Comparison of ENCODE assay signal across 8 cellular contexts in the genomic region with DNA sequence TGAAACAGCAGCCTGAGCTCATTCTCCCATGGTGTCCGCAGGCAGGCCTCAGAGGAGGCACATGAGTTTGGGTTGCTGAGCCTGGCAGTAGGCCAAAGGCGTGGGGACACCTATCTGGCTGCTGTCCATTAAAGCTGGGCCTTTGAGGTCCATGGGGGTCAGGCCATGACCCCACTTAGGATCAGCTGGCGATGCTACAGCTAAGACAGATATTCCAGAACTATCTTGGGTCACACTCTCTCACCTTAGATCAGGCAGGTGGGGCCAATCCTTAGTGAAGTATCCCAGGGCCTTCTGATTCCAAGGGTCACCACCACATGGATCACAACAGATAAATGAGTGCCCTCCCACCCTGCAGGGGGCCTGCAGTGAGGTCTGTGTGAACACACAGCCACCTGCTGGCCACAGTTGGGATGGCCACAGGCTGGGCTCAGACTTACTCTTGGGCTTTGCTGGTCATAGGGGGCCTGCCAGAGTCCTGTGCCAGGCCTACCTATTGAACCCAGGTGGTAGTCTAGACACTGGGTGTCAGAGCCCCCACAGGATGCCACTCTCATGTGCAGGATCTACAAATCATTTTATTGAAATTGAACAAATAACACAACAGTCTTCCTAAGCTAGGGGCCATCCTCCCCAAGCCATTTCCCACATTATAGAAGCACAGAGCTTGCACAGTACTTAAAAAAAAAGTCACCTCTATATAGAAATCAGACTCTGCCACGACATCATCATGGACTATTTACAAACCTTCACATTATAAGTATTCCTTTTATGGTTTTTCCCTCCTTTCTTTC. TPM values are rescaled to one million over a fixed set of nuclear protein-coding genes. Genes with fewer than 3 reads are reported as not detected.
DNase-seq lines count a peak whose midpoint lies in the region; ATAC-seq and TF ChIP-seq lines count a peak whose summit lies in the region.

No MANE protein-coding gene starts in this region.

- H3K4me3 ChIP-seq in SJCRH30 (no peak overlapping the region), gastroesophageal sphincter (no peak overlapping the region), trophoblast cell (ENCODE audit: low read depth, low read length) (no peak overlapping the region)

- peak overlapping the region; percentile 68 for H3K4me3 Mint-ChIP-seq in CD4-positive, alpha-beta T cell
- H3K4me3 Mint-ChIP-seq in activated naive CD4-positive, alpha-beta T cell treated with anti-CD3 and anti-CD28 coated beads, Interleukin-2, amount 50 U/mL, for 24 hours, result no peak overlapping the region

- H4K12ac ChIP-seq in trophoblast cell (ENCODE audit: low read depth, low read length), result no peak overlapping the region

- H3K9me3 Mint-ChIP-seq in CD4-positive, alpha-beta T cell, result no peaks in the 10 kb centered on the region
- no peaks in the 10 kb centered on the region for H3K9me3 Mint-ChIP-seq in activated naive CD4-positive, alpha-beta T cell treated with anti-CD3 and anti-CD28 coated beads, Interleukin-2, amount 50 U/mL, for 24 hours

- no peaks in the 10 kb centered on the region for H3K27me3 Mint-ChIP-seq in CD4-positive, alpha-beta T cell
- no peaks in the 10 kb centered on the region for H3K27me3 Mint-ChIP-seq in activated naive CD4-positive, alpha-beta T cell treated with anti-CD3 and anti-CD28 coated beads, Interleukin-2, amount 50 U/mL, for 24 hours

- TF ChIP-seq POLR2A in gastroesophageal sphincter (IDR thresholded peaks at IDR 0.05), result no peak

- H3K4ac ChIP-seq in trophoblast cell (ENCODE audit: low read depth, low read length), result no peak overlapping the region

- H3K4me1 ChIP-seq in SJCRH30, result peaks cover 4% of the 10 kb centered on the region; the same call in 1 of the 2 replicates
- peaks cover 0 to 88% (median 42%) of the 10 kb centered on the region in 3 donors for H3K4me1 ChIP-seq in gastroesophageal sphincter
- peaks cover 22 to 27% of the 10 kb centered on the region in 2 experiments for H3K4me1 ChIP-seq in trophoblast cell (ENCODE audit: control insufficient read depth in 1 of 2, insufficient read depth in 2 of 2, low read length in 2 of 2)

- peak overlapping the region; percentile 14 for H2AK5ac ChIP-seq in trophoblast cell (ENCODE audit: low read length)

- no peak overlapping the region for H4K8ac ChIP-seq in trophoblast cell (ENCODE audit: low read depth, low read length)

- no peak for TF ChIP-seq EP300 in gastroesophageal sphincter (IDR thresholded peaks at IDR 0.05)

- no peaks in the 10 kb centered on the region for H3K9me3 ChIP-seq in CD4-positive, alpha-beta T cell (ENCODE audit: control insufficient read depth, low read length)
- H3K9me3 ChIP-seq in SJCRH30 (replicated peaks), result no peaks in the 10 kb centered on the region
- no peaks in the 10 kb centered on the region for H3K9me3 ChIP-seq in gastroesophageal sphincter
- peaks cover 1% of the 10 kb centered on the region for H3K9me3 ChIP-seq in trophoblast cell (ENCODE audit: insufficient read depth, low read depth, low read length)

- H3K23ac ChIP-seq in trophoblast cell (ENCODE audit: low read length), result no peak overlapping the region

- ATAC-seq in CD4-positive, alpha-beta T cell (ENCODE audit: poor library complexity), result peak; percentile 27
- ATAC-seq in gastroesophageal sphincter, result no peak
- no peak for ATAC-seq in HG03095 (IDR thresholded peaks at IDR 0.05; ENCODE audit: unreplicated experiment)
- ATAC-seq in HG02763 (IDR thresholded peaks at IDR 0.05; ENCODE audit: unreplicated experiment), result no peak

- H3K36me3 ChIP-seq in SJCRH30 (no peaks in the 10 kb centered on the region; the same call in 1 of the 2 replicates), gastroesophageal sphincter (peaks cover 0 to 32% of the 10 kb centered on the region in 2 donors), trophoblast cell (ENCODE audit: control insufficient read depth in 1 of 2, insufficient read depth in 2 of 2, low read length in 2 of 2) (peaks cover 22 to 24% of the 10 kb centered on the region in 2 experiments)

- 0 to 29% methylated on average over 1 of the region's 4 CpGs for WGBS in gastroesophageal sphincter (ENCODE audit: low coverage in 1 of 2), 2 donors
- no CpG with 5 or more reads among the region's 4 CpGs for WGBS in trophoblast cell (ENCODE audit: extremely low coverage, insufficient coverage, insufficient read length)

- TF ChIP-seq CTCF in CD4-positive, alpha-beta T cell (IDR thresholded peaks at IDR 0.05), result peak; percentile 71
- peak in 3 of 4 experiments; percentile 80 to 83 (median 82) for TF ChIP-seq CTCF in gastroesophageal sphincter (IDR thresholded peaks at IDR 0.05)

- H3K79me1 ChIP-seq in trophoblast cell (ENCODE audit: low read length), result peaks cover 19% of the 10 kb centered on the region

- no peak overlapping the region for H2BK120ac ChIP-seq in trophoblast cell (ENCODE audit: insufficient read depth, low read length, poor library complexity)

- no peak overlapping the region for H3K18ac ChIP-seq in trophoblast cell (ENCODE audit: low read length)

- peaks cover 23% of the 10 kb centered on the region for H3K36me3 Mint-ChIP-seq in CD4-positive, alpha-beta T cell (ENCODE audit: low read depth)
- H3K36me3 Mint-ChIP-seq in activated naive CD4-positive, alpha-beta T cell treated with anti-CD3 and anti-CD28 coated beads, Interleukin-2, amount 50 U/mL, for 24 hours, result no peaks in the 10 kb centered on the region

- H3K4me1 Mint-ChIP-seq in CD4-positive, alpha-beta T cell (ENCODE audit: low read depth), result peaks cover 43% of the 10 kb centered on the region
- peaks cover 32% of the 10 kb centered on the region for H3K4me1 Mint-ChIP-seq in activated naive CD4-positive, alpha-beta T cell treated with anti-CD3 and anti-CD28 coated beads, Interleukin-2, amount 50 U/mL, for 24 hours

- peaks cover 19% of the 10 kb centered on the region for H3K79me2 ChIP-seq in trophoblast cell (ENCODE audit: control insufficient read depth, insufficient read depth, low read length, poor library complexity)

- no peak overlapping the region for H3K9ac ChIP-seq in trophoblast cell (ENCODE audit: low read length)

- no peak overlapping the region for H2AFZ ChIP-seq in trophoblast cell (ENCODE audit: insufficient read depth, low read length, poor library complexity)

- H3K4me2 ChIP-seq in trophoblast cell (ENCODE audit: low read length), result no peak overlapping the region

- CTCF ChIA-PET in CD4-positive, alpha-beta T cell (lab: Charles Lee), result interaction anchor here (0.8 to 2.4 kb wide), 12 partner anchors 9 to 125 kb away, joined by 3 to 19 read pairs (median 6); a partner anchor contains a TSS

- no peak overlapping the region for H2BK5ac ChIP-seq in trophoblast cell (ENCODE audit: low read depth, low read length, poor library complexity)

- intact Hi-C loops in CD4-positive, alpha-beta T cell (cut with DNase I, micrococcal nuclease), result loop anchor here (1.0 to 5.0 kb wide), 3 partner anchors 49 to 132 kb away; a partner anchor contains a TSS

- H3K27ac Mint-ChIP-seq in CD4-positive, alpha-beta T cell, result peak overlapping the region; percentile 54
- H3K27ac Mint-ChIP-seq in activated naive CD4-positive, alpha-beta T cell treated with anti-CD3 and anti-CD28 coated beads, Interleukin-2, amount 50 U/mL, for 24 hours, result peak overlapping the region; percentile 46

- H3K14ac ChIP-seq in trophoblast cell (ENCODE audit: low read length), result no peak overlapping the region

- no peak overlapping the region for H2BK12ac ChIP-seq in trophoblast cell (ENCODE audit: low read length)

- POLR2A ChIA-PET in CD4-positive, alpha-beta T cell (lab: Charles Lee), result interaction anchor here (0.7 to 1.8 kb wide), 3 partner anchors 13 to 32 kb away, joined by 3 to 12 read pairs (median 3); no protein-coding TSS in a partner anchor

- H4K91ac ChIP-seq in trophoblast cell (ENCODE audit: low read depth, low read length), result no peak overlapping the region

- no peaks in the 10 kb centered on the region for H3K27me3 ChIP-seq in CD4-positive, alpha-beta T cell (ENCODE audit: control insufficient read depth, insufficient read depth, low read length)
- H3K27me3 ChIP-seq in SJCRH30 (no peaks in the 10 kb centered on the region), gastroesophageal sphincter (no peaks in the 10 kb centered on the region), trophoblast cell (ENCODE audit: insufficient read depth, low read length) (no peaks in the 10 kb centered on the region)

- H3K27ac ChIP-seq in CD4-positive, alpha-beta T cell (ENCODE audit: low read depth, low read length), result no peak overlapping the region
- H3K27ac ChIP-seq in SJCRH30, result no peak overlapping the region
- H3K27ac ChIP-seq in gastroesophageal sphincter, result peak overlapping the region; percentile 12 to 97 (median 95)
- no peak overlapping the region for H3K27ac ChIP-seq in trophoblast cell (ENCODE audit: low read depth, low read length)

- peak in 9 of 10 experiments; percentile 46 to 65 (median 52) for DNase-seq in CD4-positive, alpha-beta T cell
- DNase-seq in HT1080 (ENCODE audit: low read depth), result peak; percentile 62
- peak; percentile 75 to 83 for DNase-seq in SJCRH30
- peak; percentile 67 to 81 for DNase-seq in trophoblast cell

RNA-seq across cellular contexts. Expression of a gene that starts 2.0 kb away (rescaled TPM):
- 1 to 10 TPM; 1.1 to 1.2 TPM for total RNA-seq in CD4-positive, alpha-beta T cell
- 91.6 and 97.5 TPM in 2 replicates for total RNA-seq in HT1080 (2014; rRNA removed; shearing (Covaris generic))
- polyA plus RNA-seq in HT1080 (2015; cell fraction: cytosol; rRNA removed), result 43.3 and 53.0 TPM in 2 replicates
- 30.1 and 33.8 TPM in 2 replicates for polyA plus RNA-seq in HT1080 (2015; cell fraction: nucleus; rRNA removed)
- total RNA-seq in SJCRH30 (2014; rRNA removed; shearing (Covaris generic)), result 41.7 and 47.2 TPM in 2 replicates
- total RNA-seq in gastroesophageal sphincter, result 10 to 100 TPM; 37.2 to 87.0 (median 74.8) TPM
- polyA plus RNA-seq in trophoblast cell (2013), result 41.6 and 41.7 TPM in 2 replicates

RNA-seq across cellular contexts. Expression of a gene that starts 3.5 kb away (rescaled TPM):
- 10 to 100 TPM; 23.1 to 24.7 TPM for total RNA-seq in CD4-positive, alpha-beta T cell
- total RNA-seq in HT1080 (2014; rRNA removed; shearing (Covaris generic)), result 40.6 and 53.3 TPM in 2 replicates
- polyA plus RNA-seq in HT1080 (2015; cell fraction: cytosol; rRNA removed), result 56.3 and 78.6 TPM in 2 replicates
- polyA plus RNA-seq in HT1080 (2015; cell fraction: nucleus; rRNA removed), result 21.4 and 43.1 TPM in 2 replicates
- total RNA-seq in SJCRH30 (2014; rRNA removed; shearing (Covaris generic)), result 21.2 and 26.4 TPM in 2 replicates
- 10 to 100 TPM; 23.8 to 36.2 (median 31.3) TPM for total RNA-seq in gastroesophageal sphincter
- 25.9 and 26.8 TPM in 2 replicates for polyA plus RNA-seq in trophoblast cell (2013)

RNA-seq across cellular contexts. Expression of a gene that starts 16.1 kb away (rescaled TPM):
- 10 to 100 TPM; 68.0 to 71.2 TPM for total RNA-seq in CD4-positive, alpha-beta T cell
- total RNA-seq in HT1080 (2014; rRNA removed; shearing (Covaris generic)), result 12.5 and 15.0 TPM in 2 replicates
- 16.5 and 19.9 TPM in 2 replicates for polyA plus RNA-seq in HT1080 (2015; cell fraction: cytosol; rRNA removed)
- 27.2 and 29.2 TPM in 2 replicates for polyA plus RNA-seq in HT1080 (2015; cell fraction: nucleus; rRNA removed)
- 11.7 and 12.7 TPM in 2 replicates for total RNA-seq in SJCRH30 (2014; rRNA removed; shearing (Covaris generic))
- total RNA-seq in gastroesophageal sphincter, result 10 to 100 TPM; 24.5 to 40.3 (median 26.9) TPM
- 15.1 and 16.0 TPM in 2 replicates for polyA plus RNA-seq in trophoblast cell (2013)

RNA-seq across cellular contexts. Expression of a gene that starts 21.0 kb away (rescaled TPM):
- total RNA-seq in CD4-positive, alpha-beta T cell, result 1 to 10 TPM; 1.7 to 1.8 TPM
- total RNA-seq in HT1080 (2014; rRNA removed; shearing (Covaris generic)), result 1.4 and 2.8 TPM in 2 replicates
- polyA plus RNA-seq in HT1080 (2015; cell fraction: cytosol; rRNA removed), result 0.23 and 0.31 TPM in 2 replicates
- polyA plus RNA-seq in HT1080 (2015; cell fraction: nucleus; rRNA removed), result 1.1 and 1.5 TPM in 2 replicates
- 0.73 and 0.99 TPM in 2 replicates for total RNA-seq in SJCRH30 (2014; rRNA removed; shearing (Covaris generic))
- total RNA-seq in gastroesophageal sphincter, result under 1 TPM in 1 of 4 donors, not detected in 3; 0.54 TPM
- 0.45 and 0.51 TPM in 2 replicates for polyA plus RNA-seq in trophoblast cell (2013)

RNA-seq across cellular contexts. Expression of a gene that starts 21.2 kb away (rescaled TPM):
- under 1 TPM in 1 of 2 experiments, not detected in 1; 0.38 TPM for total RNA-seq in CD4-positive, alpha-beta T cell
- 0.40 and 0.43 TPM in 2 replicates for total RNA-seq in HT1080 (2014; rRNA removed; shearing (Covaris generic))
- polyA plus RNA-seq in HT1080 (2015; cell fraction: cytosol; rRNA removed), result 0.12 and 0.38 TPM in 2 replicates
- polyA plus RNA-seq in HT1080 (2015; cell fraction: nucleus; rRNA removed), result 0.88 and 1.6 TPM in 2 replicates
- total RNA-seq in SJCRH30 (2014; rRNA removed; shearing (Covaris generic)), result 0.43 TPM in 1 of 2 replicates, not detected in the other
- 10 to 100 TPM in 2 of 4 donors, 1 to 10 TPM in 2; 4.8 to 12.3 (median 7.9) TPM for total RNA-seq in gastroesophageal sphincter
- polyA plus RNA-seq in trophoblast cell (2013), result 0.62 and 0.75 TPM in 2 replicates

Comparison
In these comparisons a context has a peak if more than half of its experiments do, and no peak if none do; other contexts are left out.
1. H3K27ac ChIP-seq: peak in gastroesophageal sphincter (4 of 4); none in CD4-positive, alpha-beta T cell (single experiment), SJCRH30 (single experiment) and trophoblast cell (single experiment).
2. RNA of a gene that starts 2.0 kb away (total RNA-seq): 91.6 to 97.5 TPM in HT1080, 37.2 to 87.0 TPM in gastroesophageal sphincter and 41.7 to 47.2 TPM in SJCRH30; 1.1 to 1.2 TPM in CD4-positive, alpha-beta T cell; every median in the first group is over 10 times any median in the second.
3. Peak in every context shown above with its lines, with median percentiles within 50 percentile points of each other: DNase-seq.